In the genomic region with DNA sequence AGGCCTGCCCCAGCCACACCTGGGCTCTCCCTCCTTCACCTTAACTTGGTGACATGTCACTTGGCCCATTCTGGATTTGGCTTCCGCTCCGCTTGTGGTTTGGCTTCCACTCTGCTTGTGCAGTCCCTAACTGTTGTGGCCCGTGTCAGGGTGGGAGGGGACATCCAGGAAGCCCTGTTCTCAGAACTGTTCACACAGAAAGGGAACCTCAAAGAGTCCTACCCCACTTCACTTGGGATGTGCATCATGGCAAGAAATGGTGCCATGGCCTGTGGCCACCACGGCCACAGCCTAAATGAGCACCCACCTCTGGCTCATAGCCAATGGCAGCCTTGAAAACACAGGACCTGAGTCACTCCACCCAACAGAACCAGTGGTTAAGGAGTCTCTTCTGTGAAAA, we compare ENCODE assay signal across 15 cellular contexts.
"Had no signal": no experiment of that assay in that cellular context is flagged by ENCODE, and none has a peak within 500 bp of the region (broad histone marks: within the 10 kb centered on the region; RNA-seq: fewer than 3 reads in every experiment).

No MANE protein-coding gene starts in this region.

- H3K4me1 Mint-ChIP-seq: nephron progenitor cell had no signal

- DNase-seq: activated naive CD4-positive, alpha-beta T cell treated with Interleukin-2 at 50 U/mL for 16 hours; anterior cingulate cortex; body of pancreas; head of caudate nucleus; hypothalamus; left ventricle myocardium superior; mammary epithelial cell; nephron progenitor cell; nucleus accumbens; right cardiac atrium; stimulated activated CD4-positive, alpha-beta T cell treated with anti-CD3 and anti-CD28 coated beads, Interleukin-4, amount 100 ng/mL, for 24 hours; stomach; T-helper 1 cell; T-helper 9 cell had no signal

- H3K4me3 Mint-ChIP-seq: nephron progenitor cell had no signal

- H3K27ac Mint-ChIP-seq: nephron progenitor cell had no signal

- H3K9me3 Mint-ChIP-seq: nephron progenitor cell had no signal

- ATAC-seq: body of pancreas, gastroesophageal sphincter, left ventricle myocardium superior, right cardiac atrium had no signal
